24 cellular contexts compared by ENCODE assay signal in genomic region chr3:172705166-172705565, GRCh38.
"Had no signal": no experiment of that assay in that cellular context is flagged by ENCODE, and none has a peak within 500 bp of the region (broad histone marks: within the 10 kb centered on the region; RNA-seq: fewer than 3 reads in every experiment).

No MANE protein-coding gene starts in this region.

- H3K4me3 ChIP-seq: coronary artery, psoas muscle, sigmoid colon, spleen, testis, tibial artery, upper lobe of left lung, uterus had no signal

- H3K27me3 ChIP-seq: sigmoid colon, spleen, testis, tibial artery, upper lobe of left lung, uterus had no signal

- H3K9me3 ChIP-seq: psoas muscle, sigmoid colon, spleen, testis, tibial artery, upper lobe of left lung, uterus had no signal

- DNase-seq: effector memory CD8-positive, alpha-beta T cell; mesendoderm; midbrain; naive thymus-derived CD8-positive, alpha-beta T cell; nephron progenitor cell; nucleus accumbens; posterior cingulate gyrus; psoas muscle; right cardiac atrium; sigmoid colon; spleen; stimulated activated CD4-positive, alpha-beta T cell treated with anti-CD3 and anti-CD28 coated beads, Interleukin-4, amount 100 ng/mL, for 4 hours; stimulated activated naive CD8-positive, alpha-beta T cell treated with anti-CD3 and anti-CD28 coated beads, Interleukin-15, Interleukin-2, amounts not matched to agents 100 U/mL and 50 U/mL, for 24 hours; substantia nigra; testis; tibial artery; upper lobe of left lung; uterus had no signal

- H3K27me3 Mint-ChIP-seq: effector memory CD8-positive, alpha-beta T cell; naive thymus-derived CD8-positive, alpha-beta T cell; stimulated activated memory B cell treated with anti-CD40 and anti-IgM and Interleukin-4, amounts not matched to agents 10 μg/mL and 1 μg/mL and 100 μg/mL, for 72 hours had no signal

- ATAC-seq: effector memory CD8-positive, alpha-beta T cell; left lobe of liver; naive thymus-derived CD8-positive, alpha-beta T cell; psoas muscle; right cardiac atrium; stimulated activated memory B cell treated with anti-CD40 and anti-IgM and Interleukin-4, amounts not matched to agents 10 μg/mL and 1 μg/mL and 100 μg/mL, for 72 hours; stimulated activated naive CD8-positive, alpha-beta T cell treated with anti-CD3 and anti-CD28 coated beads, Interleukin-15, Interleukin-2, amounts not matched to agents 100 U/mL and 50 U/mL, for 24 hours had no signal

- H3K27ac ChIP-seq: coronary artery, psoas muscle, sigmoid colon, spleen, testis, tibial artery, upper lobe of left lung, uterus had no signal

- H3K36me3 ChIP-seq: sigmoid colon, spleen, tibial artery, upper lobe of left lung, uterus had no signal

- H3K9me3 Mint-ChIP-seq: effector memory CD8-positive, alpha-beta T cell; naive thymus-derived CD8-positive, alpha-beta T cell; nephron progenitor cell; stimulated activated memory B cell treated with anti-CD40 and anti-IgM and Interleukin-4, amounts not matched to agents 10 μg/mL and 1 μg/mL and 100 μg/mL, for 72 hours had no signal

- FAIRE-seq: endometrium, frontal cortex, keratinocyte had no signal

- H3K4me3 Mint-ChIP-seq: effector memory CD8-positive, alpha-beta T cell; naive thymus-derived CD8-positive, alpha-beta T cell; nephron progenitor cell; stimulated activated memory B cell treated with anti-CD40 and anti-IgM and Interleukin-4, amounts not matched to agents 10 μg/mL and 1 μg/mL and 100 μg/mL, for 72 hours had no signal

- H3K27ac Mint-ChIP-seq: naive thymus-derived CD8-positive, alpha-beta T cell; nephron progenitor cell; stimulated activated memory B cell treated with anti-CD40 and anti-IgM and Interleukin-4, amounts not matched to agents 10 μg/mL and 1 μg/mL and 100 μg/mL, for 72 hours had no signal
